Comparison of ENCODE assay signal across 8 cellular contexts in genomic region chr20:46040902-46041535, GRCh38. TPM values are rescaled to one million over a fixed set of nuclear protein-coding genes. Genes with fewer than 3 reads are reported as not detected.
DNase-seq lines count a peak whose midpoint lies in the region; ATAC-seq and TF ChIP-seq lines count a peak whose summit lies in the region.

No MANE protein-coding gene starts in this region.

- H3K36me3 ChIP-seq in right atrium auricular region (no peaks in the 10 kb centered on the region), stomach (no peaks in the 10 kb centered on the region)

- H3K9me3 ChIP-seq in right atrium auricular region = no peaks in the 10 kb centered on the region
- no peaks in the 10 kb centered on the region for H3K9me3 ChIP-seq in stomach

- intact Hi-C loops in left ventricle myocardium superior (cut with micrococcal nuclease) = no loop called here
- intact Hi-C loops in stomach (cut with DNase I; ENCODE audit: low total_unique reads) = no loop called here

- DNase-seq in left ventricle myocardium superior (peak; percentile 39), right atrium auricular region (ENCODE audit: low spot score) (no peak), fibroblast of villous mesenchyme (ENCODE audit: low read depth) (peak; percentile 47), stomach (peak; percentile 29), middle frontal gyrus (ENCODE audit: extremely low spot score, low spot score) (no peak), NCI-H345 treated with DMSO at 0.1 percent for 48 hours (lab: John Stamatoyannopoulos, UW; ENCODE audit: unreplicated experiment) (no peak), globus pallidus (ENCODE audit: low spot score) (no peak)
- peak; percentile 68 for DNase-seq in activated CD4-positive, alpha-beta T cell treated with anti-CD3 and anti-CD28 coated beads for 48 hours

- H3K4me1 ChIP-seq in right atrium auricular region (no peaks in the 10 kb centered on the region), stomach (no peaks in the 10 kb centered on the region)

- 28 to 34% (median 30%) methylated on average over 18 of the region's 18 CpGs for WGBS in stomach, 5 donors

- no peak for TF ChIP-seq POLR2A in stomach (IDR thresholded peaks at IDR 0.05)

- H3K4me3 ChIP-seq in right atrium auricular region = no peak overlapping the region
- H3K4me3 ChIP-seq in fibroblast of villous mesenchyme (ENCODE audit: low read depth, low read length) = no peak overlapping the region
- no peak overlapping the region for H3K4me3 ChIP-seq in stomach

- H3K27ac ChIP-seq in right atrium auricular region = no peak overlapping the region
- H3K27ac ChIP-seq in stomach = no peak overlapping the region

- TF ChIP-seq CTCF in right atrium auricular region (IDR thresholded peaks at IDR 0.05) (no peak), fibroblast of villous mesenchyme (IDR thresholded peaks at IDR 0.05; ENCODE audit: insufficient read depth, low read depth, low read length) (no peak), stomach (IDR thresholded peaks at IDR 0.05) (no peak)

- H3K27me3 ChIP-seq in right atrium auricular region (no peaks in the 10 kb centered on the region), stomach (peaks cover 0 to 79% (median 17%) of the 10 kb centered on the region in 3 donors)

- no peak for ATAC-seq in left ventricle myocardium superior

- TF ChIP-seq EP300 in stomach (IDR thresholded peaks at IDR 0.05) = no peak

RNA-seq across cellular contexts. Expression of gene SLC12A5, which starts 12.0 kb away (rescaled TPM):
- total RNA-seq in left ventricle myocardium superior (1.3 TPM), right atrium auricular region (not detected), fibroblast of villous mesenchyme (under 0.01 TPM in 2 replicates), stomach (1 to 10 TPM in 1 of 5 donors, not detected in 4; 1.3 TPM)
- polyA plus RNA-seq in stomach = 1 to 10 TPM in 2 of 3 donors, under 1 TPM in 1; 0.93 to 6.2 (median 5.5) TPM

RNA-seq across cellular contexts. Expression of gene MMP9, which starts 32.3 kb away (rescaled TPM):
- total RNA-seq in left ventricle myocardium superior (0.64 TPM), right atrium auricular region (1 to 10 TPM in 1 of 2 donors, under 1 TPM in 1; 0.82 to 1.8 TPM), fibroblast of villous mesenchyme (not detected in 2 replicates), stomach (1 to 10 TPM in 2 of 5 donors, not detected in 3; 1.3 to 5.1 TPM)
- 1 to 10 TPM in 2 of 3 donors, under 1 TPM in 1; 0.31 to 1.9 (median 1.2) TPM for polyA plus RNA-seq in stomach

RNA-seq across cellular contexts. Expression of gene NCOA5, which starts 48.7 kb away (rescaled TPM):
- total RNA-seq in left ventricle myocardium superior (19.4 TPM), right atrium auricular region (10 to 100 TPM; 17.8 to 23.3 TPM), fibroblast of villous mesenchyme (15.5 and 18.6 TPM in 2 replicates), stomach (10 to 100 TPM in 2 of 5 donors, 1 to 10 TPM in 3; 4.3 to 58.9 (median 9.5) TPM)
- polyA plus RNA-seq in stomach = 10 to 100 TPM; 11.2 to 17.7 (median 11.6) TPM

Comparison
In these comparisons a context has a peak if more than half of its experiments do, and no peak if none do; other contexts are left out.
1. DNase-seq: peak in left ventricle myocardium superior (single experiment), activated CD4-positive, alpha-beta T cell treated with anti-CD3 and anti-CD28 coated beads for 48 hours (single experiment), fibroblast of villous mesenchyme (single experiment) and stomach (single experiment); none in right atrium auricular region (single experiment), middle frontal gyrus (single experiment), NCI-H345 treated with DMSO at 0.1 percent for 48 hours (single experiment) and globus pallidus (single experiment).